ENCODE assay signal across 12 cellular contexts in the genomic region with DNA sequence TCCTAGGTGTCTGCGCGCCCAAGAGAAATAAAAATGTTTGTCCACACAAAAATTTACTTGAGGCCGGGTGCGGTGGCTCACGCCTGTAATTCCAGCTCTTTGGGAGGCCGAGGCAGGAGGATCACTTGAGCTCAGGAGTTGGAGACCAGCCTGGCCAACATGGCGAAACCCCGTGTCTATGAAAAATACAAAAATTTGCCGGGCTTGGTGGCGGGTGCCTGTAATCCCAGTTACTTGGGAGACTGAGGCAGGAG. TPM values are rescaled to one million over a fixed set of nuclear protein-coding genes. Genes with fewer than 3 reads are reported as not detected.
DNase-seq lines count a peak whose midpoint lies in the region; ATAC-seq and TF ChIP-seq lines count a peak whose summit lies in the region.
"Not testable (repeated sequence)": the region's sequence is repeated elsewhere in the genome, so short reads cannot be mapped to it uniquely, and the experiment has no call there.
"Had no signal": no experiment of that assay in that cellular context is flagged by ENCODE, and none has a peak within 500 bp of the region (broad histone marks: within the 10 kb centered on the region; RNA-seq: fewer than 3 reads in every experiment).

No MANE protein-coding gene starts in this region.

- H3K79me2 ChIP-seq in DOHH2 (ENCODE audit: control insufficient read depth, low read length) = peaks cover 33% of the 10 kb centered on the region
- H3K79me2 ChIP-seq in MM.1S (ENCODE audit: low read length) = peaks cover 33% of the 10 kb centered on the region

- peak overlapping the region; percentile 60 for H3K27ac ChIP-seq in A673 (ENCODE audit: low read depth, low read length, poor library complexity, severe bottlenecking)
- H3K27ac ChIP-seq in DOHH2 (ENCODE audit: low read depth, low read length); MM.1S (ENCODE audit: low read length); endodermal cell (ENCODE audit: low read depth, low read length): not testable (repeated sequence)

- not testable (repeated sequence) for H3K27me3 ChIP-seq in A673 (replicated peaks; ENCODE audit: insufficient read depth, low read depth, low read length, poor library complexity); DOHH2 (ENCODE audit: control insufficient read depth, low read length); MM.1S (replicated peaks; ENCODE audit: insufficient read depth, low read length); endodermal cell (ENCODE audit: control insufficient read depth, insufficient read depth, low read length, poor library complexity, severe bottlenecking); mucosa of stomach (ENCODE audit: control insufficient read depth, insufficient read depth, low read length)

- peak overlapping the region; percentile 67 for H3K4me2 ChIP-seq in DOHH2 (ENCODE audit: low read length)
- peak overlapping the region; percentile 64; the same call in 1 of the 2 replicates for H3K4me2 ChIP-seq in MM.1S (ENCODE audit: low read depth, low read length)

- H3K36me3 ChIP-seq in A673 (ENCODE audit: insufficient read depth, low read length, poor library complexity, severe bottlenecking) (peaks cover 10% of the 10 kb centered on the region), DOHH2 (ENCODE audit: control insufficient read depth, low read length) (peaks cover 18% of the 10 kb centered on the region)
- H3K36me3 ChIP-seq in MM.1S (replicated peaks; ENCODE audit: insufficient read depth, low read length); endodermal cell (ENCODE audit: control insufficient read depth, insufficient read depth, low read length); mucosa of stomach (ENCODE audit: control insufficient read depth, insufficient read depth, low read length): not testable (repeated sequence)

- not testable (repeated sequence) for H3K9ac ChIP-seq in MM.1S (ENCODE audit: low read length); endodermal cell (ENCODE audit: extremely low read depth, low read length, poor library complexity, severe bottlenecking)
- peak overlapping the region; percentile 75 for H3K9ac ChIP-seq in mucosa of stomach (ENCODE audit: low read length)

- H4K20me1 ChIP-seq in DOHH2 (ENCODE audit: control insufficient read depth, insufficient read depth, low read depth, low read length); MM.1S (ENCODE audit: insufficient read depth, low read length): not testable (repeated sequence)

- H3K4me3 ChIP-seq in A673 (ENCODE audit: low read depth, low read length, poor library complexity, severe bottlenecking); DOHH2 (ENCODE audit: low read length); MM.1S (ENCODE audit: low read length); endodermal cell (ENCODE audit: low read length); mucosa of stomach (ENCODE audit: low read length): not testable (repeated sequence)

- 95 to 98% methylated on average over 10 of the region's 10 CpGs for WGBS in endodermal cell (ENCODE audit: insufficient coverage in 1 of 2, insufficient read length in 1 of 2), 2 experiments

- H3K9me2 ChIP-seq in DOHH2 (replicated peaks; ENCODE audit: control insufficient read depth, low read length); MM.1S (replicated peaks; ENCODE audit: insufficient read depth, low read length): not testable (repeated sequence)

- not testable (repeated sequence) for H2AFZ ChIP-seq in MM.1S (ENCODE audit: low read length)

- not testable (repeated sequence) for ATAC-seq in activated T-helper 17 cell treated with anti-CD3 and anti-CD28 coated beads, Interleukin-2, amount 50 U/mL, for 72 hours (replicated peaks)

- intact Hi-C loops in A673 (cut with micrococcal nuclease; ENCODE audit: unreplicated experiment) = loop anchor here (2.0 to 5.0 kb wide), 3 partner anchors 73 to 293 kb away; partner anchors contain the start of genes PMM2 and TMEM186

- H3K4me1 Mint-ChIP-seq in T-helper 2 cell treated with Interferon-gamma antibody and Interleukin-4, amounts not matched to agents 5 μg/mL and 100 μg/mL, for 36 hours (ENCODE audit: low read depth) = peaks cover 32% of the 10 kb centered on the region
- H3K4me1 Mint-ChIP-seq in activated T-helper 17 cell treated with anti-CD3 and anti-CD28 coated beads, Interleukin-2, amount 50 U/mL, for 72 hours = peaks cover 25% of the 10 kb centered on the region
- peaks cover 21% of the 10 kb centered on the region for H3K4me1 Mint-ChIP-seq in endodermal cell
- peaks cover 31% of the 10 kb centered on the region for H3K4me1 Mint-ChIP-seq in progenitor cell of endocrine pancreas (ENCODE audit: low read depth)

- H3K4me3 Mint-ChIP-seq in T-helper 2 cell treated with Interferon-gamma antibody and Interleukin-4, amounts not matched to agents 5 μg/mL and 100 μg/mL, for 36 hours = peak overlapping the region; percentile 93
- H3K4me3 Mint-ChIP-seq in activated T-helper 17 cell treated with anti-CD3 and anti-CD28 coated beads, Interleukin-2, amount 50 U/mL, for 72 hours = peak overlapping the region; percentile 95
- H3K4me3 Mint-ChIP-seq in endodermal cell = peak overlapping the region; percentile 88
- not testable (repeated sequence) for H3K4me3 Mint-ChIP-seq in progenitor cell of endocrine pancreas (ENCODE audit: low read depth)

- BruUV-seq in A673 (replicated peaks; lab: Mats Ljungman, UMichigan) = not testable (repeated sequence)

- H3K9me3 ChIP-seq in A673 (ENCODE audit: low read depth, low read length, poor library complexity, severe bottlenecking); DOHH2 (ENCODE audit: control insufficient read depth, insufficient read depth, low read length); MM.1S (replicated peaks; ENCODE audit: insufficient read depth, low read length); endodermal cell (ENCODE audit: control insufficient read depth, low read length); mucosa of stomach (ENCODE audit: control insufficient read depth, low read length): not testable (repeated sequence)

- CTCF ChIA-PET in A673 (lab: Charles Lee) = not testable (repeated sequence)

- H3K36me3 Mint-ChIP-seq in T-helper 2 cell treated with Interferon-gamma antibody and Interleukin-4, amounts not matched to agents 5 μg/mL and 100 μg/mL, for 36 hours (ENCODE audit: low read depth) = peaks cover 15% of the 10 kb centered on the region
- peaks cover 26% of the 10 kb centered on the region for H3K36me3 Mint-ChIP-seq in activated T-helper 17 cell treated with anti-CD3 and anti-CD28 coated beads, Interleukin-2, amount 50 U/mL, for 72 hours (ENCODE audit: low read depth)
- H3K36me3 Mint-ChIP-seq in endodermal cell (ENCODE audit: low read depth); progenitor cell of endocrine pancreas (ENCODE audit: insufficient read depth): not testable (repeated sequence)

- DNase-seq in A673 (ENCODE audit: low spot score); MM.1S; T-helper 2 cell treated with Interferon-gamma antibody and Interleukin-4, amounts not matched to agents 5 μg/mL and 100 μg/mL, for 36 hours (ENCODE audit: low spot score); endodermal cell; progenitor cell of endocrine pancreas (ENCODE audit: low spot score, unreplicated experiment): not testable (repeated sequence)

- POLR2A ChIA-PET in A673 (lab: Charles Lee; ENCODE audit: low non-redundant PET) = not testable (repeated sequence)

- not testable (repeated sequence) for TF ChIP-seq CTCF in A673 (conservative IDR thresholded peaks at IDR 0.05; ENCODE audit: low read depth, low read length); DOHH2 (IDR thresholded peaks at IDR 0.05; ENCODE audit: low read depth, low read length, poor library complexity, severe bottlenecking); MM.1S (IDR thresholded peaks at IDR 0.05; ENCODE audit: low read length); endodermal cell (conservative IDR thresholded peaks at IDR 0.05); progenitor cell of endocrine pancreas (IDR thresholded peaks at IDR 0.05; ENCODE audit: unreplicated experiment)

- peaks cover 12% of the 10 kb centered on the region for H3F3A ChIP-seq in DOHH2 (ENCODE audit: control insufficient read depth, insufficient read depth)
- not testable (repeated sequence) for H3F3A ChIP-seq in MM.1S (ENCODE audit: insufficient read depth, low read length)

- peak overlapping the region; percentile 45 for H3K27ac Mint-ChIP-seq in T-helper 2 cell treated with Interferon-gamma antibody and Interleukin-4, amounts not matched to agents 5 μg/mL and 100 μg/mL, for 36 hours
- not testable (repeated sequence) for H3K27ac Mint-ChIP-seq in activated T-helper 17 cell treated with anti-CD3 and anti-CD28 coated beads, Interleukin-2, amount 50 U/mL, for 72 hours; endodermal cell
- peak overlapping the region; percentile 87 for H3K27ac Mint-ChIP-seq in progenitor cell of endocrine pancreas

- H3K9me3 Mint-ChIP-seq in T-helper 2 cell treated with Interferon-gamma antibody and Interleukin-4, amounts not matched to agents 5 μg/mL and 100 μg/mL, for 36 hours; activated T-helper 17 cell treated with anti-CD3 and anti-CD28 coated beads, Interleukin-2, amount 50 U/mL, for 72 hours; endodermal cell; progenitor cell of endocrine pancreas (ENCODE audit: low read depth): not testable (repeated sequence)

- H3K27me3 Mint-ChIP-seq in T-helper 2 cell treated with Interferon-gamma antibody and Interleukin-4, amounts not matched to agents 5 μg/mL and 100 μg/mL, for 36 hours (ENCODE audit: low read depth); activated T-helper 17 cell treated with anti-CD3 and anti-CD28 coated beads, Interleukin-2, amount 50 U/mL, for 72 hours; endodermal cell (ENCODE audit: insufficient read depth); progenitor cell of endocrine pancreas: not testable (repeated sequence)

- H3K4me1 ChIP-seq in A673 (ENCODE audit: insufficient read depth, low read length, poor library complexity, severe bottlenecking) = peaks cover 37% of the 10 kb centered on the region
- H3K4me1 ChIP-seq in DOHH2 (ENCODE audit: control insufficient read depth, low read length) = peaks cover 57% of the 10 kb centered on the region
- H3K4me1 ChIP-seq in MM.1S (ENCODE audit: low read length); endodermal cell (ENCODE audit: control insufficient read depth, insufficient read depth, low read length): not testable (repeated sequence)
- peaks cover 35% of the 10 kb centered on the region for H3K4me1 ChIP-seq in mucosa of stomach (ENCODE audit: control insufficient read depth, insufficient read depth, low read length)

RNA-seq across cellular contexts. Expression of gene CARHSP1, which starts 1.1 kb away (rescaled TPM):
- total RNA-seq in A673 (2021) = 316 and 329 TPM in 2 replicates
- total RNA-seq in activated T-helper 17 cell treated with anti-CD3 and anti-CD28 coated beads, Interleukin-2, amount 50 U/mL, for 72 hours = 100 to 1,000 TPM in 1 of 2 donors, 10 to 100 TPM in 1; 98.6 to 115 TPM
- 100 to 1,000 TPM; 233 to 275 TPM for total RNA-seq in endodermal cell
- 183 TPM for polyA plus RNA-seq in endodermal cell (2013, experiment 1 of 2)
- 179 TPM for polyA plus RNA-seq in endodermal cell (2013, experiment 2 of 2)
- 117 and 122 TPM in 2 replicates for total RNA-seq in progenitor cell of endocrine pancreas

RNA-seq across cellular contexts. Expression of gene LITAFD, which starts 12.2 kb away (rescaled TPM):
- total RNA-seq in A673 (2021) (not detected in 2 replicates), endodermal cell (not detected), progenitor cell of endocrine pancreas (not detected in 2 replicates)
- not detected for total RNA-seq in activated T-helper 17 cell treated with anti-CD3 and anti-CD28 coated beads, Interleukin-2, amount 50 U/mL, for 72 hours
- polyA plus RNA-seq in endodermal cell (2013, experiment 1 of 2) = not detected
- not detected for polyA plus RNA-seq in endodermal cell (2013, experiment 2 of 2)
- total RNA-seq: CD4-positive, alpha-beta memory T cell; Daoy; PC-3; Right ventricle myocardium inferior had no signal
- polyA plus RNA-seq: CD4-positive, alpha-beta memory T cell had no signal
